In genomic region chr5:113047733-113048652, GRCh38 we compare ENCODE assay signal across 8 cellular contexts.
DNase-seq lines count a peak whose midpoint lies in the region; ATAC-seq, FAIRE-seq and TF ChIP-seq lines count a peak whose summit lies in the region.

No MANE protein-coding gene starts in this region.

- no peak for TF ChIP-seq CTCF in D721Med (IDR thresholded peaks at IDR 0.05; ENCODE audit: insufficient read depth, missing control alignments)

- TF ChIP-seq POLR2A in GM12892 (IDR thresholded peaks at IDR 0.05; ENCODE audit: low read depth, low read length), result no peak

- ATAC-seq in GM21619 (IDR thresholded peaks at IDR 0.05; ENCODE audit: unreplicated experiment), result peak; percentile 88
- peak; percentile 88 for ATAC-seq in HG03565 (IDR thresholded peaks at IDR 0.05; ENCODE audit: unreplicated experiment)

- FAIRE-seq in GM12892 (lab: Jason Lieb, UNC) (peak; percentile 40), D721Med (lab: Jason Lieb, UNC) (no peak)

- no peak for DNase-seq in GM12892 (ENCODE audit: insufficient read length)
- DNase-seq in germinal center (ENCODE audit: low spot score), result peak; percentile 37
- no peak for DNase-seq in NCI-H187 (lab: John Stamatoyannopoulos, UW)
- DNase-seq in DMS 273 treated with DMSO at 0.1 percent for 48 hours (lab: John Stamatoyannopoulos, UW), result no peak
- no peak for DNase-seq in NCI-H1417 (lab: John Stamatoyannopoulos, UW)
- no peak for DNase-seq in D721Med (ENCODE audit: insufficient read length, low spot score)
